Comparison of ENCODE assay signal across 26 cellular contexts in the genomic region with DNA sequence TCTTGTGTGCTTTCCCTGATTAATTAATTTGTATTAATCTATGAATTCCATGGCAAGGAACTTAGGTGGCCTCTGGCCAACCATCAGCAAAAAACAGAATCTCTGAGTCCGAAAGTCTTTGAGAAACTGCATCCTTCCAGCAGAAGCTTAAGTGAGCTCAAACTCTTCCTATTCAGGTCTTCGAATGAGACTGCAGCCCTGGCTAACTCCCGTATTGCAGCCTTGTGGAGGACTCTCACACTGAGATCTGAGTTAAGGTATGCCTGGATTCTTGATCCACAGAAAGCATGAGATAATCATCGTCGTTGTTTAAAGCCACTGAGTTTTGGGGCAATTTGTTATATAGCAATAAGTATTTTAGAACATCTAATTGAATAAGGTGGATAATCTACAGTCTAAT.
"Had no signal": no experiment of that assay in that cellular context is flagged by ENCODE, and none has a peak within 500 bp of the region (broad histone marks: within the 10 kb centered on the region; RNA-seq: fewer than 3 reads in every experiment).

No MANE protein-coding gene starts in this region.

- H3K4me3 ChIP-seq: cardiac muscle cell, SJSA1 had no signal

- H3K36me3 Mint-ChIP-seq: activated CD4-positive, alpha-beta memory T cell treated with anti-CD3 and anti-CD28 coated beads for 36 hours; activated naive CD4-positive, alpha-beta T cell treated with anti-CD3 and anti-CD28 coated beads, Interleukin-2, amount 50 U/mL, for 72 hours had no signal

- H3K4me1 Mint-ChIP-seq: activated B cell treated with CpG ODN at 0.5 μM for 24 hours; activated CD4-positive, alpha-beta T cell treated with anti-CD3 and anti-CD28 coated beads, Interleukin-2, amount 10 ng/mL, durations not matched to agents 24 days and 14 days; activated naive CD8-positive, alpha-beta T cell treated with anti-CD3 and anti-CD28 coated beads, Interleukin-2, amount 50 U/mL, for 24 hours had no signal

- H3K4me1 ChIP-seq: SJSA1 had no signal

- H3K36me3 ChIP-seq: brain microvascular endothelial cell, cardiac muscle cell, SJSA1 had no signal

- H3K4me3 Mint-ChIP-seq: activated B cell treated with CpG ODN at 0.5 μM for 24 hours; activated CD4-positive, alpha-beta memory T cell treated with anti-CD3 and anti-CD28 coated beads for 36 hours; activated CD4-positive, alpha-beta T cell treated with anti-CD3 and anti-CD28 coated beads, Interleukin-2, amount 10 ng/mL, durations not matched to agents 24 days and 14 days; activated naive CD8-positive, alpha-beta T cell treated with anti-CD3 and anti-CD28 coated beads, Interleukin-2, amount 50 U/mL, for 24 hours; activated T-cell treated with anti-CD3 and anti-CD28 coated beads, Interleukin-2, amount 50 U/mL, for 4 hours; T-helper 1 cell treated with Interleukin-12 subunit alpha and Interleukin-12 subunit beta and Interleukin-4 antibody, amounts not matched to agents 30 μg/mL and 1 μg/mL, for 36 hours had no signal

- H3K27me3 ChIP-seq: brain microvascular endothelial cell, cardiac muscle cell, SJSA1 had no signal

- H3K27ac ChIP-seq: brain microvascular endothelial cell, cardiac muscle cell, SJSA1 had no signal

- H3K9me3 Mint-ChIP-seq: activated B cell treated with CpG ODN at 0.5 μM for 24 hours; activated CD4-positive, alpha-beta T cell treated with anti-CD3 and anti-CD28 coated beads, Interleukin-2, amount 10 ng/mL, durations not matched to agents 24 days and 14 days; T-helper 1 cell treated with Interleukin-12 subunit alpha and Interleukin-12 subunit beta and Interleukin-4 antibody, amounts not matched to agents 30 μg/mL and 1 μg/mL, for 36 hours had no signal

- H3K27ac Mint-ChIP-seq: activated B cell treated with CpG ODN at 0.5 μM for 24 hours; activated CD4-positive, alpha-beta memory T cell treated with anti-CD3 and anti-CD28 coated beads for 36 hours; activated CD4-positive, alpha-beta T cell treated with anti-CD3 and anti-CD28 coated beads, Interleukin-2, amount 10 ng/mL, durations not matched to agents 24 days and 14 days; activated naive CD4-positive, alpha-beta T cell treated with anti-CD3 and anti-CD28 coated beads, Interleukin-2, amount 50 U/mL, for 72 hours; activated naive CD8-positive, alpha-beta T cell treated with anti-CD3 and anti-CD28 coated beads, Interleukin-2, amount 50 U/mL, for 24 hours; T-helper 1 cell treated with Interleukin-12 subunit alpha and Interleukin-12 subunit beta and Interleukin-4 antibody, amounts not matched to agents 30 μg/mL and 1 μg/mL, for 36 hours had no signal

- ATAC-seq: activated naive CD4-positive, alpha-beta T cell treated with anti-CD3 and anti-CD28 coated beads, Interleukin-2, amount 50 U/mL, for 72 hours; activated naive CD8-positive, alpha-beta T cell treated with anti-CD3 and anti-CD28 coated beads, Interleukin-2, amount 50 U/mL, for 24 hours; activated T-cell treated with anti-CD3 and anti-CD28 coated beads, Interleukin-2, amount 50 U/mL, for 4 hours; Panc1 had no signal

- DNase-seq: activated B cell treated with CpG ODN at 0.5 μM for 24 hours; activated CD4-positive, alpha-beta memory T cell treated with anti-CD3 and anti-CD28 coated beads for 36 hours; activated CD4-positive, alpha-beta T cell treated with anti-CD3 and anti-CD28 coated beads for 1 hour; activated CD4-positive, alpha-beta T cell treated with anti-CD3 and anti-CD28 coated beads, Interleukin-2, amount 10 ng/mL, durations not matched to agents 24 days and 14 days; activated CD8-positive, alpha-beta memory T cell treated with anti-CD3 and anti-CD28 coated beads for 24 hours; activated effector memory CD4-positive, alpha-beta T cell treated with anti-CD3 and anti-CD28 coated beads, Interleukin-2, amount 50 U/mL, for 16 hours; activated naive CD4-positive, alpha-beta T cell treated with Interleukin-2 at 50 U/mL for 16 hours; activated naive CD8-positive, alpha-beta T cell treated with anti-CD3 and anti-CD28 coated beads, Interleukin-2, amount 50 U/mL, for 24 hours; activated T-cell treated with anti-CD3 and anti-CD28 coated beads, Interleukin-2, amount 50 U/mL, for 4 hours; amygdala; brain microvascular endothelial cell; MM.1S; NCI-H1105; NCI-H1436; NCI-H1694 treated with DMSO at 0.1 percent for 48 hours; NCI-H2171; NCI-H2227 treated with DMSO at 0.1 percent for 48 hours; NCI-H446 treated with DMSO at 0.1 percent for 48 hours; NCI-H524 treated with DMSO at 0.1 percent for 48 hours; NCI-H82; SHP77 had no signal

- H3K9me3 ChIP-seq: SJSA1 had no signal

- H3K27me3 Mint-ChIP-seq: activated B cell treated with CpG ODN at 0.5 μM for 24 hours; activated CD4-positive, alpha-beta memory T cell treated with anti-CD3 and anti-CD28 coated beads for 36 hours; activated CD4-positive, alpha-beta T cell treated with anti-CD3 and anti-CD28 coated beads, Interleukin-2, amount 10 ng/mL, durations not matched to agents 24 days and 14 days; activated naive CD8-positive, alpha-beta T cell treated with anti-CD3 and anti-CD28 coated beads, Interleukin-2, amount 50 U/mL, for 24 hours had no signal
